In the genomic region with DNA sequence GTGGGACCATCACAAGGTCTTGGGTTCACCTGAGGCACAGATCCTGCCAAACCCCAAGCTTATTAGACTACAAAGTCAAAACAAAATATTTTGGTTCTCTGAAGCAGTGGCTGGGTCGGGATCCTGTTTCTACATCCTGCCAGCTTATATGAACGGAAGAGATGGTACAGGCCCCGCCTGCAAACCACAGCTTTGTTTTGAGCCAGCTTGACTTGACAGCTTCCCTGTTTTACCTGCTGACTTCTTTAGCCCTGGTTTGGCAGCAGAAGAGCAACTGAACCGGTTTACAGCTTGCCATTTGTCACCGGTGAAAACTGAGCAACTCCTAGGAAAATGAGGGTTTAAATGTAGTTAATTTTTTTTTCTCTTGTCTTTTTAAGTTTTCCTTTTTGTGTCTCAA, we compare ENCODE assay signal across 8 cellular contexts. TPM values are rescaled to one million over a fixed set of nuclear protein-coding genes. Genes with fewer than 3 reads are reported as not detected.
DNase-seq lines count a peak whose midpoint lies in the region; ATAC-seq and TF ChIP-seq lines count a peak whose summit lies in the region.

No MANE protein-coding gene starts in this region.

- ATAC-seq in body of pancreas: peak; percentile 43

- H3K4me3 Mint-ChIP-seq in T-helper 2 cell treated with Interferon-gamma antibody and Interleukin-4, amounts not matched to agents 5 μg/mL and 100 μg/mL, for 36 hours: peak overlapping the region; percentile 87

- H3K9me3 ChIP-seq in KOPT-K1 (ENCODE audit: insufficient read depth, low read length, poor library complexity, severe bottlenecking) (no peaks in the 10 kb centered on the region), body of pancreas (no peaks in the 10 kb centered on the region), testis (no peaks in the 10 kb centered on the region)

- no peaks in the 10 kb centered on the region for H3K9me3 Mint-ChIP-seq in T-helper 2 cell treated with Interferon-gamma antibody and Interleukin-4, amounts not matched to agents 5 μg/mL and 100 μg/mL, for 36 hours

- TF ChIP-seq CTCF in body of pancreas (IDR thresholded peaks at IDR 0.05) (no peak), testis (IDR thresholded peaks at IDR 0.05) (no peak)

- peak; percentile 14 for DNase-seq in NK-92 treated with Interleukin-12 subunit alpha and Interleukin-12 subunit beta, amount 100 ng/mL, for 24 hours (lab: John Stamatoyannopoulos, UW)
- no peak for DNase-seq in NK-92 (lab: John Stamatoyannopoulos, UW; ENCODE audit: unreplicated experiment)
- peak; percentile 61 for DNase-seq in T-helper 2 cell treated with Interferon-gamma antibody and Interleukin-4, amounts not matched to agents 5 μg/mL and 100 μg/mL, for 36 hours (ENCODE audit: low spot score)
- DNase-seq in body of pancreas: peak; percentile 29 to 83 (median 78)
- DNase-seq in medulla oblongata (ENCODE audit: extremely low spot score): peak; percentile 70
- DNase-seq in testis: peak; percentile 51
- DNase-seq in NCI-H146 treated with DMSO at 0.1 percent for 48 hours (lab: John Stamatoyannopoulos, UW; ENCODE audit: unreplicated experiment): no peak

- H3K4me3 ChIP-seq in body of pancreas (no peak overlapping the region), testis (no peak overlapping the region)

- H3K27ac ChIP-seq in KOPT-K1 (ENCODE audit: low read depth, low read length, poor library complexity, severe bottlenecking): peak overlapping the region; percentile 36
- H3K27ac ChIP-seq in body of pancreas: peak overlapping the region in 3 of 4 donors; percentile 26 to 70 (median 34)
- no peak overlapping the region for H3K27ac ChIP-seq in testis

- peaks cover 16% of the 10 kb centered on the region for H3K36me3 Mint-ChIP-seq in T-helper 2 cell treated with Interferon-gamma antibody and Interleukin-4, amounts not matched to agents 5 μg/mL and 100 μg/mL, for 36 hours (ENCODE audit: low read depth)

- no peaks in the 10 kb centered on the region for H3K27me3 ChIP-seq in body of pancreas
- H3K27me3 ChIP-seq in testis: no peaks in the 10 kb centered on the region

- 0 out of 2 replicates have a peak, but pooled peaks cover 5% of the 10 kb centered on the region for H3K36me3 ChIP-seq in KOPT-K1 (ENCODE audit: insufficient read depth, low read length)
- no peaks in the 10 kb centered on the region for H3K36me3 ChIP-seq in body of pancreas (replicated peaks in 1 of 2; ENCODE audit: insufficient read depth in 1 of 2, low read depth in 2 of 2)
- no peaks in the 10 kb centered on the region for H3K36me3 ChIP-seq in testis (ENCODE audit: low read depth, missing control alignments)

- H3K27me3 Mint-ChIP-seq in T-helper 2 cell treated with Interferon-gamma antibody and Interleukin-4, amounts not matched to agents 5 μg/mL and 100 μg/mL, for 36 hours (ENCODE audit: low read depth): no peaks in the 10 kb centered on the region

- no peak for TF ChIP-seq POLR2A in body of pancreas (IDR thresholded peaks at IDR 0.05)
- no peak for TF ChIP-seq POLR2A in testis (IDR thresholded peaks at IDR 0.05)

- intact Hi-C loops in body of pancreas (cut with DNase I) (no loop called here), testis (cut with DNase I; ENCODE audit: low total_unique reads) (no loop called here)

- peaks cover 64% of the 10 kb centered on the region for H3K4me1 Mint-ChIP-seq in T-helper 2 cell treated with Interferon-gamma antibody and Interleukin-4, amounts not matched to agents 5 μg/mL and 100 μg/mL, for 36 hours (ENCODE audit: low read depth)

- H3K4me1 ChIP-seq in body of pancreas (peaks cover 51% of the 10 kb centered on the region), testis (peaks cover 23% of the 10 kb centered on the region)

- WGBS in body of pancreas, 2 donors: 6 to 7% methylated on average over 5 of the region's 5 CpGs
- 41 to 56% methylated on average over 5 of the region's 5 CpGs for WGBS in testis, 2 donors

- H3K27ac Mint-ChIP-seq in T-helper 2 cell treated with Interferon-gamma antibody and Interleukin-4, amounts not matched to agents 5 μg/mL and 100 μg/mL, for 36 hours: peak overlapping the region; percentile 97

RNA-seq across cellular contexts. Expression of a gene that starts 11.4 kb away (rescaled TPM):
- 10 to 100 TPM; 17.5 to 19.7 TPM for total RNA-seq in body of pancreas
- total RNA-seq in testis: 100 to 1,000 TPM; 130 to 131 TPM
- 111 TPM for polyA plus RNA-seq in testis (ENCODE audit: insufficient read depth, low read depth, low replicate concordance)

RNA-seq across cellular contexts. Expression of a gene that starts 29.3 kb away (rescaled TPM):
- total RNA-seq in body of pancreas (100 to 1,000 TPM; 112 to 255 TPM), testis (100 to 1,000 TPM; 307 to 315 TPM)
- polyA plus RNA-seq in testis (ENCODE audit: insufficient read depth, low read depth, low replicate concordance): 341 TPM

RNA-seq across cellular contexts. Expression of a gene that starts 32.5 kb away (rescaled TPM):
- total RNA-seq in body of pancreas (1 to 10 TPM in 1 of 2 donors, under 1 TPM in 1; 0.66 to 2.6 TPM), testis (1 to 10 TPM; 2.0 to 4.0 TPM)
- 0.84 TPM for polyA plus RNA-seq in testis (ENCODE audit: insufficient read depth, low read depth, low replicate concordance)

RNA-seq across cellular contexts. Expression of a gene that starts 55.2 kb away (rescaled TPM):
- total RNA-seq in body of pancreas (not detected), testis (10 to 100 TPM in 1 of 2 donors, 1 to 10 TPM in 1; 8.9 to 12.5 TPM)
- 33.7 TPM for polyA plus RNA-seq in testis (ENCODE audit: insufficient read depth, low read depth, low replicate concordance)

Comparison
In these comparisons a context has a peak if more than half of its experiments do, and no peak if none do; other contexts are left out.
1. DNase-seq: peak in NK-92 treated with Interleukin-12 subunit alpha and Interleukin-12 subunit beta, amount 100 ng/mL, for 24 hours (single experiment), T-helper 2 cell treated with Interferon-gamma antibody and Interleukin-4, amounts not matched to agents 5 μg/mL and 100 μg/mL, for 36 hours (single experiment), body of pancreas (4 of 4), medulla oblongata (single experiment) and testis (single experiment); none in NK-92 (single experiment) and NCI-H146 treated with DMSO at 0.1 percent for 48 hours (single experiment).
2. H3K27ac ChIP-seq: peak in KOPT-K1 (single experiment) and body of pancreas (3 of 4); none in testis (0 of 2).
3. RNA of a gene that starts 11.4 kb away (total RNA-seq): 130 to 131 TPM in testis; 17.5 to 19.7 TPM in body of pancreas; every median in the first group is over 4 times any median in the second.